8 cellular contexts compared by ENCODE assay signal in the genomic region with DNA sequence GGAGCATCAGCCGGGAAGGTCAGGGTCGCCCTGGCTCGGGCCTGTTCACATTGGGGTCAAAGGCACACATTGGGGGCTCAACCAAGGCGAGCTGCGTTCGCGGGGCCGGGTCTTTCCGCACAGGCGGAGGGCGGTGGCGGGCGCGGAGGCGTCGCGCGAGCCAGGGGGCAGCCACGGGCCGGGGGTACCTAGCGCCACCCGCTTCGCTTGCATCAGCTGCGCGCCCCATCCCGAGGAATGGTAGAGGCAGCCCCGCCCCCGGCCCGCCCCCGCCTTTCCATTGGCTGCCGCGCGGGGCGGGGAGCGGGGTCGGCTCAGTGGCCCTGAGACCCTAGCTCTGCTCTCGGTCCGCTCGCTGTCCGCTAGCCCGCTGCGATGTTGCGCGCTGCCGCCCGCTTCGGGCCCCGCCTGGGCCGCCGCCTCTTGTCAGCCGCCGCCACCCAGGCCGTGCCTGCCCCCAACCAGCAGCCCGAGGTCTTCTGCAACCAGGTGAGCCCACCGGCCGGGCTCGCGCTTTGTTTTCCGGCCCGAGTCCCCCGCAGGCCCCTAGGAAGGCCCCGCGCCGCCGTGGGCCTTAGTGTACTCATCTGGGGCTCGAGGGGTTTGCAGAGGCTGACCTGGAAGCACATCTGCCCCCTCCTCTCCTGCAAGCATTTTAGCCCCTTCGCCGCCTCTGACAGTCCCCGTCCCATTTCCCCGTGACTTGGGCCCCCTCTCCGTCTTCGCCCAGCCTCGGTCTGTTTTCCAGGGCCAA. TPM values are rescaled to one million over a fixed set of nuclear protein-coding genes. Genes with fewer than 3 reads are reported as not detected.
A peak's percentile ranks its signal among the peaks of the same experiment; 100 is the strongest.
DNase-seq lines count a peak whose midpoint lies in the region; ATAC-seq lines count a peak whose summit lies in the region.

A gene (plus strand): TSS at position 326 of the 754 bp plus-strand sequence. CDS start 50 bp downstream, at position 376.

- ATAC-seq in left colon: peak; percentile 84

- intact Hi-C loops in dendritic cell treated with granulocyte-macrophage colony-stimulating factor and Interleukin-4, amounts not matched to agents 40 ng/mL and 50 ng/mL, for 4 days (cut with micrococcal nuclease): no loop called here
- intact Hi-C loops in left colon (cut with DNase I, micrococcal nuclease): no loop called here

- no peaks in the 10 kb centered on the region for H3K27me3 Mint-ChIP-seq in dendritic cell treated with granulocyte-macrophage colony-stimulating factor and Interleukin-4, amounts not matched to agents 40 ng/mL and 50 ng/mL, for 4 days

- peaks cover 72% of the 10 kb centered on the region for H3K4me1 Mint-ChIP-seq in dendritic cell treated with granulocyte-macrophage colony-stimulating factor and Interleukin-4, amounts not matched to agents 40 ng/mL and 50 ng/mL, for 4 days (ENCODE audit: low read depth)

- peak within 1 kb of the TSS; percentile 90 for H3K4me3 Mint-ChIP-seq in dendritic cell treated with granulocyte-macrophage colony-stimulating factor and Interleukin-4, amounts not matched to agents 40 ng/mL and 50 ng/mL, for 4 days

- peaks cover 9% of the 10 kb centered on the region for H3K36me3 Mint-ChIP-seq in dendritic cell treated with granulocyte-macrophage colony-stimulating factor and Interleukin-4, amounts not matched to agents 40 ng/mL and 50 ng/mL, for 4 days (ENCODE audit: low read depth)

- peak in 2 of 3 experiments; percentile 86 to 87 for DNase-seq in NCI-H1417 (lab: John Stamatoyannopoulos, UW)
- DNase-seq in NCI-H1417 treated with DMSO at 0.1 percent for 48 hours (lab: John Stamatoyannopoulos, UW): no peak
- peak; percentile 95 for DNase-seq in HuH-7.5 (ENCODE audit: low spot score)
- DNase-seq in UCSD-AML1 (lab: John Stamatoyannopoulos, UW; ENCODE audit: unreplicated experiment): peak; percentile 89
- DNase-seq in left colon: peak; percentile 81 to 86
- peak; percentile 55 for DNase-seq in stimulated activated CD4-positive, alpha-beta T cell treated with anti-CD3 and anti-CD28 coated beads, Interleukin-15, amount 100 ng/mL, for 24 hours
- DNase-seq in A172 (ENCODE audit: low spot score): no peak

- no peaks in the 10 kb centered on the region for H3K9me3 Mint-ChIP-seq in dendritic cell treated with granulocyte-macrophage colony-stimulating factor and Interleukin-4, amounts not matched to agents 40 ng/mL and 50 ng/mL, for 4 days

- peak within 1 kb of the TSS; percentile 81 for H3K27ac Mint-ChIP-seq in dendritic cell treated with granulocyte-macrophage colony-stimulating factor and Interleukin-4, amounts not matched to agents 40 ng/mL and 50 ng/mL, for 4 days

RNA-seq across cellular contexts. Expression of the gene that starts here (rescaled TPM):
- total RNA-seq in left colon: 100 to 1,000 TPM; 371 to 399 TPM
- total RNA-seq in A172 (2014; rRNA removed; shearing (Covaris generic)): not detected in 2 replicates

Comparison
In these comparisons a context has a peak if more than half of its experiments do, and no peak if none do; other contexts are left out.
1. RNA of the gene that starts here (total RNA-seq): 371 to 399 TPM in left colon; not detected in A172; every median in the first group is over 100 times any median in the second.
2. DNase-seq: peak in NCI-H1417 (2 of 3), HuH-7.5 (single experiment), UCSD-AML1 (single experiment), left colon (2 of 2) and stimulated activated CD4-positive, alpha-beta T cell treated with anti-CD3 and anti-CD28 coated beads, Interleukin-15, amount 100 ng/mL, for 24 hours (single experiment); none in NCI-H1417 treated with DMSO at 0.1 percent for 48 hours (single experiment) and A172 (single experiment).